9 cellular contexts compared by ENCODE assay signal in the genomic region with DNA sequence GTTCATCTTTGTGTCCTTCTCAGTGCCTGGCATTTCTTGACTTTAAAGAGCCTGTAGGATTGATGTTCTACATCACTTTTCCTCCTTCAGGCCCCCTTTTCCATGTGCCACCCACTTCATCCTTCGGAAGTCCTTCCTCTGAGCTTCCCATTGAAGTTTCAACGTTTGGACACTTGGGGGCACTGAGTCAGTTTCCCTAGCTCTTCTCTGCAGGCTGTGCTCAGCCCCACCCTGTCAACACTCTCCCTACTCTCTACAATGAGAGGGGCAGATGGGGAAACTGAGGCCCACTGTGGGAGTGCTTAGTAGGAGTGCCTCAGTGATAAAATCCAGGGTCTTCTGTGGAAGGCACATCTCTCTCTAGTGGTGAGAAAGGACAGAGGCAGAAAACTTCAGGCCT. TPM values are rescaled to one million over a fixed set of nuclear protein-coding genes. Genes with fewer than 3 reads are reported as not detected.
A peak's percentile ranks its signal among the peaks of the same experiment; 100 is the strongest.
DNase-seq lines count a peak whose midpoint lies in the region; ATAC-seq and TF ChIP-seq lines count a peak whose summit lies in the region.
"Had no signal": no experiment of that assay in that cellular context is flagged by ENCODE, and none has a peak within 500 bp of the region (broad histone marks: within the 10 kb centered on the region; RNA-seq: fewer than 3 reads in every experiment).

No MANE protein-coding gene starts in this region.

- H3K4me1 Mint-ChIP-seq in nephron progenitor cell = peaks cover 52% of the 10 kb centered on the region

- H3K27me3 ChIP-seq in DND-41 (ENCODE audit: insufficient read depth, low read length, poor library complexity) = peaks cover 8% of the 10 kb centered on the region

- H3K36me3 ChIP-seq in DND-41 (ENCODE audit: insufficient read depth, low read length) (no peaks in the 10 kb centered on the region), OCI-LY7 (ENCODE audit: insufficient read depth, low read length) (no peaks in the 10 kb centered on the region)

- no peaks in the 10 kb centered on the region for H3K4me1 ChIP-seq in DND-41 (ENCODE audit: insufficient read depth, low read length)
- no peaks in the 10 kb centered on the region for H3K4me1 ChIP-seq in OCI-LY7 (ENCODE audit: insufficient read depth, low read length, poor library complexity, severe bottlenecking)

- POLR2A ChIA-PET in OCI-LY7 (lab: Charles Lee) = no interaction called here

- H3K9ac ChIP-seq in DND-41 (ENCODE audit: low read depth, low read length) = no peak overlapping the region

- H3K4me3 ChIP-seq in DND-41 (ENCODE audit: low read depth in 1 of 2, low read length in 2 of 2) = no peak overlapping the region
- no peak overlapping the region for H3K4me3 ChIP-seq in OCI-LY7 (ENCODE audit: low read depth, low read length, poor library complexity, severe bottlenecking)

- TF ChIP-seq CTCF in DND-41 (IDR thresholded peaks at IDR 0.05; ENCODE audit: borderline replicate concordance, extremely low read depth, low read length, poor library complexity, severe bottlenecking) = peak; percentile 35
- peak; percentile 50; the same call in 1 of the 2 replicates for TF ChIP-seq CTCF in OCI-LY7 (conservative IDR thresholded peaks at IDR 0.05; ENCODE audit: low read length)
- no peak for TF ChIP-seq CTCF in nephron progenitor cell (IDR thresholded peaks at IDR 0.05)

- H2AFZ ChIP-seq in DND-41 (ENCODE audit: low read depth, low read length) (no peak overlapping the region), OCI-LY7 (ENCODE audit: low read length) (no peak overlapping the region)

- intact Hi-C loops in OCI-LY7 (cut with micrococcal nuclease; ENCODE audit: unreplicated experiment) = no loop called here

- H3K4me3 Mint-ChIP-seq in nephron progenitor cell = no peak overlapping the region
- H3K4me3 Mint-ChIP-seq: activated naive CD8-positive, alpha-beta T cell treated with anti-CD3 and anti-CD28 coated beads, Interleukin-2, amount 10 ng/mL, durations not matched to agents 7 days and 5 days had no signal

- H3K9me3 Mint-ChIP-seq in nephron progenitor cell = no peaks in the 10 kb centered on the region
- H3K9me3 Mint-ChIP-seq: activated naive CD8-positive, alpha-beta T cell treated with anti-CD3 and anti-CD28 coated beads, Interleukin-2, amount 10 ng/mL, durations not matched to agents 7 days and 5 days had no signal

- no TSS peak for BruUV-seq in OCI-LY7 (replicated peaks; lab: Mats Ljungman, UMichigan)

- H3K36me3 Mint-ChIP-seq in nephron progenitor cell (ENCODE audit: low read depth) = no peaks in the 10 kb centered on the region
- H3K36me3 Mint-ChIP-seq: activated naive CD8-positive, alpha-beta T cell treated with anti-CD3 and anti-CD28 coated beads, Interleukin-2, amount 10 ng/mL, durations not matched to agents 7 days and 5 days had no signal

- peaks cover 18% of the 10 kb centered on the region for H3K27me3 Mint-ChIP-seq in nephron progenitor cell (ENCODE audit: low read depth, poor library complexity)

- H3K27ac ChIP-seq in DND-41 (ENCODE audit: low read length) (no peak overlapping the region), OCI-LY7 (ENCODE audit: low read depth, low read length, poor library complexity, severe bottlenecking) (no peak overlapping the region)

- H4K20me1 ChIP-seq in DND-41 (ENCODE audit: insufficient read depth, low read length) = no peaks in the 10 kb centered on the region; the same call in 1 of the 2 replicates
- no peaks in the 10 kb centered on the region for H4K20me1 ChIP-seq in OCI-LY7 (ENCODE audit: insufficient read depth, low read length)

- no peak overlapping the region for H3K4me2 ChIP-seq in DND-41 (ENCODE audit: insufficient read depth, low read length)
- H3K4me2 ChIP-seq in OCI-LY7 (ENCODE audit: low read length) = no peak overlapping the region

- CTCF ChIA-PET in OCI-LY7 (lab: Charles Lee; ENCODE audit: unreplicated experiment) = interaction anchor here (1.6 kb wide), 1 partner anchor 20 kb away, joined by 5 read pairs; no protein-coding TSS in a partner anchor

- DNase-seq in DND-41 = no peak
- DNase-seq in OCI-LY7 (ENCODE audit: low spot score) = no peak
- DNase-seq in iris pigment epithelial cell (ENCODE audit: low read depth) = peak; percentile 17
- DNase-seq in nephron progenitor cell = no peak
- no peak for DNase-seq in NCI-H1694 (lab: John Stamatoyannopoulos, UW)
- no peak for DNase-seq in NCI-H226
- DNase-seq: activated naive CD8-positive, alpha-beta T cell treated with anti-CD3 and anti-CD28 coated beads, Interleukin-2, amount 10 ng/mL, durations not matched to agents 7 days and 5 days had no signal

- H3K79me2 ChIP-seq in DND-41 (ENCODE audit: insufficient read depth, low read length) = no peaks in the 10 kb centered on the region
- no peaks in the 10 kb centered on the region for H3K79me2 ChIP-seq in OCI-LY7 (ENCODE audit: insufficient read depth, low read depth, low read length)

- no peaks in the 10 kb centered on the region for H3K9me2 ChIP-seq in OCI-LY7 (ENCODE audit: insufficient read depth, low read length)

- H3K9me3 ChIP-seq in DND-41 (ENCODE audit: insufficient read depth, low read length, severe bottlenecking) (no peaks in the 10 kb centered on the region), OCI-LY7 (ENCODE audit: low read length) (no peaks in the 10 kb centered on the region)

- ATAC-seq in DND-41 (ENCODE audit: insufficient read depth, low read depth) = no peak

- H3K27ac Mint-ChIP-seq in nephron progenitor cell = no peak overlapping the region
- H3K27ac Mint-ChIP-seq: activated naive CD8-positive, alpha-beta T cell treated with anti-CD3 and anti-CD28 coated beads, Interleukin-2, amount 10 ng/mL, durations not matched to agents 7 days and 5 days had no signal

RNA-seq across cellular contexts. Expression of gene KCNJ10, which starts 11.9 kb away (rescaled TPM):
- 0.33 TPM in 1 of 2 replicates, not detected in the other for total RNA-seq in OCI-LY7 (2014; rRNA removed; shearing (Covaris generic))
- total RNA-seq in OCI-LY7 (2022) = 0.15 and 0.29 TPM in 2 replicates
- total RNA-seq: activated naive CD8-positive, alpha-beta T cell treated with anti-CD3 and anti-CD28 coated beads, Interleukin-2, amount 10 ng/mL, durations not matched to agents 7 days and 5 days; NCI-H460; omental fat pad had no signal

RNA-seq across cellular contexts. Expression of gene KCNJ9, which starts 23.3 kb away (rescaled TPM):
- not detected in 2 replicates for total RNA-seq in OCI-LY7 (2014; rRNA removed; shearing (Covaris generic))
- total RNA-seq in OCI-LY7 (2022) = not detected in 2 replicates
- total RNA-seq: activated naive CD8-positive, alpha-beta T cell treated with anti-CD3 and anti-CD28 coated beads, Interleukin-2, amount 10 ng/mL, durations not matched to agents 7 days and 5 days; NCI-H460; omental fat pad had no signal

RNA-seq across cellular contexts. Expression of gene PIGM, which starts 26.3 kb away (rescaled TPM):
- 4.1 and 4.2 TPM in 2 replicates for total RNA-seq in OCI-LY7 (2014; rRNA removed; shearing (Covaris generic))
- 4.9 and 5.1 TPM in 2 replicates for total RNA-seq in OCI-LY7 (2022)

RNA-seq across cellular contexts. Expression of gene IGSF8, which starts 40.3 kb away (rescaled TPM):
- total RNA-seq in OCI-LY7 (2014; rRNA removed; shearing (Covaris generic)) = 18.7 and 19.9 TPM in 2 replicates
- total RNA-seq in OCI-LY7 (2022) = 24.4 and 28.7 TPM in 2 replicates

RNA-seq across cellular contexts. Expression of gene ATP1A2, which starts 57.5 kb away (rescaled TPM):
- total RNA-seq in OCI-LY7 (2014; rRNA removed; shearing (Covaris generic)) = not detected in 2 replicates
- total RNA-seq in OCI-LY7 (2022) = not detected in 2 replicates
- total RNA-seq: activated naive CD8-positive, alpha-beta T cell treated with anti-CD3 and anti-CD28 coated beads, Interleukin-2, amount 10 ng/mL, durations not matched to agents 7 days and 5 days had no signal
